Comparison of ENCODE assay signal across 8 cellular contexts in genomic region chr1:231603598-231604275, GRCh38. TPM values are rescaled to one million over a fixed set of nuclear protein-coding genes. Genes with fewer than 3 reads are reported as not detected.
A peak's percentile ranks its signal among the peaks of the same experiment; 100 is the strongest.
DNase-seq lines count a peak whose midpoint lies in the region; ATAC-seq and TF ChIP-seq lines count a peak whose summit lies in the region.

No MANE protein-coding gene starts in this region.

- no peaks in the 10 kb centered on the region for H3K36me3 ChIP-seq in neutrophil

- H3K4me1 ChIP-seq in foreskin keratinocyte (no peaks in the 10 kb centered on the region), neutrophil (ENCODE audit: control insufficient read depth in 1 of 2, insufficient read depth in 1 of 2, low read depth in 1 of 2, low read length in 1 of 2) (peaks cover 8 to 9% of the 10 kb centered on the region in 2 experiments)

- no peaks in the 10 kb centered on the region for H3K9me3 ChIP-seq in neutrophil

- H3K27ac ChIP-seq in HL-60 (replicated peaks) (peak overlapping the region; percentile 61), foreskin keratinocyte (no peak overlapping the region), neutrophil (peak overlapping the region; percentile 62)

- TF ChIP-seq CTCF in HL-60 (IDR thresholded peaks at IDR 0.05; ENCODE audit: insufficient read depth, low read length) (peak; percentile 20), foreskin keratinocyte (conservative IDR thresholded peaks at IDR 0.05) (peak; percentile 86), neutrophil (IDR thresholded peaks at IDR 0.05) (peak; percentile 56)

- DNase-seq in CD1c-positive myeloid dendritic cell (ENCODE audit: extremely low spot score) (peak; percentile 70), HL-60 (ENCODE audit: low read depth in 1 of 2, low spot score in 1 of 2) (peak in 1 of 2 experiments; percentile 73), NCI-H748 (lab: John Stamatoyannopoulos, UW; ENCODE audit: unreplicated experiment) (peak; percentile 65), foreskin keratinocyte (peak in 1 of 2 donors; percentile 49), ecto neural progenitor cell (ENCODE audit: low spot score) (no peak)
- DNase-seq in activated CD8-positive, alpha-beta memory T cell treated with anti-CD3 and anti-CD28 coated beads, Interleukin-2, amount 50 U/mL, for 4 hours: peak; percentile 23

- H3K27me3 ChIP-seq in HL-60 (ENCODE audit: insufficient read depth, poor library complexity, severe bottlenecking) (no peaks in the 10 kb centered on the region), foreskin keratinocyte (peaks cover 5% of the 10 kb centered on the region), neutrophil (no peaks in the 10 kb centered on the region)

- peak overlapping the region; percentile 60 for H3K4me3 ChIP-seq in HL-60 (replicated peaks; ENCODE audit: insufficient read depth, low read length)
- H3K4me3 ChIP-seq in neutrophil (ENCODE audit: low read depth in 1 of 2, low read length in 1 of 2): peak overlapping the region; percentile 42 to 49

- peak; percentile 45 for ATAC-seq in GM18870 (IDR thresholded peaks at IDR 0.05; ENCODE audit: unreplicated experiment)
- peak; percentile 66 for ATAC-seq in foreskin keratinocyte

RNA-seq across cellular contexts. Expression of gene DISC1, which starts 22.9 kb away (rescaled TPM):
- 0.60 and 1.1 TPM in 2 replicates for total RNA-seq in foreskin keratinocyte
- 0.10 and 0.20 TPM in 2 replicates for polyA plus RNA-seq in foreskin keratinocyte

Comparison
In these comparisons a context has a peak if more than half of its experiments do, and no peak if none do; other contexts are left out.
1. CTCF ChIP-seq: peak in every context shown above with its lines; median percentile 86 in foreskin keratinocyte; 56 in neutrophil; 20 in HL-60.